ENCODE assay signal across 13 cellular contexts in genomic region chr19:48196321-48196761, GRCh38. TPM values are rescaled to one million over a fixed set of nuclear protein-coding genes. Genes with fewer than 3 reads are reported as not detected.
A peak's percentile ranks its signal among the peaks of the same experiment; 100 is the strongest.
DNase-seq lines count a peak whose midpoint lies in the region; ATAC-seq and TF ChIP-seq lines count a peak whose summit lies in the region.
"Had no signal": no experiment of that assay in that cellular context is flagged by ENCODE, and none has a peak within 500 bp of the region (broad histone marks: within the 10 kb centered on the region; RNA-seq: fewer than 3 reads in every experiment).

No MANE protein-coding gene starts in this region.

- H3K4me3 Mint-ChIP-seq in T-helper 17 cell (no peak overlapping the region), mesothelial cell of epicardium (no peak overlapping the region)
- H3K4me3 Mint-ChIP-seq: CD4-positive, alpha-beta memory T cell had no signal

- ATAC-seq in T-helper 17 cell = no peak
- ATAC-seq in GM19455 (IDR thresholded peaks at IDR 0.05; ENCODE audit: unreplicated experiment) = no peak
- ATAC-seq: gastrocnemius medialis had no signal

- H3K27ac Mint-ChIP-seq in T-helper 17 cell (peak overlapping the region; percentile 48), mesothelial cell of epicardium (peak overlapping the region; percentile 61)

- H3K9ac ChIP-seq in ES-I3 (ENCODE audit: low read depth, low read length) = peak overlapping the region; percentile 11; the same call in 1 of the 2 replicates

- H3K36me3 ChIP-seq in ES-I3 (ENCODE audit: insufficient read depth, low read length) = no peaks in the 10 kb centered on the region
- H3K36me3 ChIP-seq: gastrocnemius medialis had no signal

- H3K4me1 ChIP-seq in ES-I3 (ENCODE audit: insufficient read depth, low read length) = no peaks in the 10 kb centered on the region; the same call in 1 of the 2 replicates
- H3K4me1 ChIP-seq: gastrocnemius medialis had no signal

- peak; percentile 1 for DNase-seq in NCI-H345 (lab: John Stamatoyannopoulos, UW)
- DNase-seq in NCI-H345 treated with DMSO at 0.1 percent for 48 hours (lab: John Stamatoyannopoulos, UW; ENCODE audit: unreplicated experiment) = no peak
- no peak for DNase-seq in T-helper 17 cell
- no peak for DNase-seq in mesothelial cell of epicardium (ENCODE audit: low spot score in 2 of 2, unreplicated experiment in 2 of 2)
- DNase-seq in NCI-H82 (lab: John Stamatoyannopoulos, UW) = no peak
- no peak for DNase-seq in DMS 273 (lab: John Stamatoyannopoulos, UW; ENCODE audit: unreplicated experiment)
- DNase-seq: CD4-positive, alpha-beta memory T cell; gastrocnemius medialis; MM.1S; stimulated activated CD4-positive, alpha-beta T cell treated with anti-CD3 and anti-CD28 coated beads, Interleukin-4, amount 100 ng/mL, for 24 hours; trophoblast cell had no signal

- H3K9me3 ChIP-seq in ES-I3 (ENCODE audit: control insufficient read depth, insufficient read depth, low read length) (no peaks in the 10 kb centered on the region), T-helper 17 cell (ENCODE audit: control insufficient read depth, low read length, poor library complexity, severe bottlenecking) (no peaks in the 10 kb centered on the region)
- H3K9me3 ChIP-seq: gastrocnemius medialis had no signal

- peaks cover 14% of the 10 kb centered on the region for H3K4me1 Mint-ChIP-seq in T-helper 17 cell
- H3K4me1 Mint-ChIP-seq in mesothelial cell of epicardium = peaks cover 5% of the 10 kb centered on the region

- TF ChIP-seq CTCF in mesothelial cell of epicardium (IDR thresholded peaks at IDR 0.05; ENCODE audit: unreplicated experiment) = no peak

- H3K27me3 Mint-ChIP-seq in T-helper 17 cell (no peaks in the 10 kb centered on the region), mesothelial cell of epicardium (ENCODE audit: low read depth) (no peaks in the 10 kb centered on the region)
- H3K27me3 Mint-ChIP-seq: CD4-positive, alpha-beta memory T cell had no signal

- no peaks in the 10 kb centered on the region for H3K9me3 Mint-ChIP-seq in mesothelial cell of epicardium
- H3K9me3 Mint-ChIP-seq: CD4-positive, alpha-beta memory T cell had no signal

- H3K36me3 Mint-ChIP-seq in T-helper 17 cell (ENCODE audit: low read depth) (no peaks in the 10 kb centered on the region), mesothelial cell of epicardium (peaks cover 11% of the 10 kb centered on the region)

RNA-seq across cellular contexts. Expression of gene ZSWIM9, which starts 25.9 kb away (rescaled TPM):
- total RNA-seq in T-helper 17 cell = 1 to 10 TPM; 4.0 to 4.8 TPM
- 9.3 to 11.7 TPM (median 10.2 TPM) in 3 replicates for total RNA-seq in mesothelial cell of epicardium

RNA-seq across cellular contexts. Expression of gene LIG1, which starts 26.2 kb away (rescaled TPM):
- total RNA-seq in T-helper 17 cell = 10 to 100 TPM; 47.1 to 58.0 TPM
- 62.6 to 72.8 TPM (median 66.5 TPM) in 3 replicates for total RNA-seq in mesothelial cell of epicardium

RNA-seq across cellular contexts. Expression of gene CARD8, which starts 59.4 kb away (rescaled TPM):
- 100 to 1,000 TPM; 127 to 164 TPM for total RNA-seq in T-helper 17 cell
- total RNA-seq in mesothelial cell of epicardium = 48.7 to 51.5 TPM (median 50.0 TPM) in 3 replicates
